Comparison of ENCODE assay signal across 1 cellular context in genomic region chr5:132001647-132002561, GRCh38.
TF ChIP-seq lines count a peak whose summit lies in the region.

No MANE protein-coding gene starts in this region.

TF ChIP-seq in HepG2, 621 proteins besides CTCF, POLR2A, EP300 and RAD21 (continued from another document and continues in another):
- TF ChIP-seq RARG (CRISPR knock-in tag; IDR thresholded peaks at IDR 0.05; ENCODE audit: low read depth) = no peak; the same call in 1 of the 2 replicates
- TF ChIP-seq MYNN (CRISPR knock-in tag; IDR thresholded peaks at IDR 0.05; ENCODE audit: low read depth) = no peak; the same call in 1 of the 2 replicates
- TF ChIP-seq MEF2D (CRISPR knock-in tag; IDR thresholded peaks at IDR 0.05) = peak; percentile 91
- no peak for TF ChIP-seq MTERF4 (CRISPR knock-in tag; IDR thresholded peaks at IDR 0.05)
- TF ChIP-seq HOXD1 (CRISPR knock-in tag; IDR thresholded peaks at IDR 0.05) = no peak; the same call in 1 of the 2 replicates
- TF ChIP-seq ZNF740 (CRISPR knock-in tag; IDR thresholded peaks at IDR 0.05) = no peak
- no peak for TF ChIP-seq ZFYVE20 (CRISPR knock-in tag; IDR thresholded peaks at IDR 0.05; ENCODE audit: borderline replicate concordance, low read depth)
- TF ChIP-seq SP140L (CRISPR knock-in tag; IDR thresholded peaks at IDR 0.05; ENCODE audit: borderline replicate concordance) = 0 out of 2 replicates have a peak, but pooled peaks have one; percentile 78
- TF ChIP-seq KLF11 (CRISPR knock-in tag; IDR thresholded peaks at IDR 0.05) = no peak
- no peak for TF ChIP-seq TSC22D2 (CRISPR knock-in tag; IDR thresholded peaks at IDR 0.05; ENCODE audit: borderline replicate concordance)
- TF ChIP-seq SMARCE1 (IDR thresholded peaks at IDR 0.05; ENCODE audit: borderline replicate concordance) = no peak
- TF ChIP-seq RFXANK (CRISPR knock-in tag; IDR thresholded peaks at IDR 0.05) = no peak; the same call in 1 of the 2 replicates
- peak; percentile 76 for TF ChIP-seq ZNF350 (CRISPR knock-in tag; IDR thresholded peaks at IDR 0.05; ENCODE audit: borderline replicate concordance, low read depth)
- no peak for TF ChIP-seq ZSCAN12 (CRISPR knock-in tag; IDR thresholded peaks at IDR 0.05)
- peak; percentile 78 for TF ChIP-seq PPARG (CRISPR knock-in tag; conservative IDR thresholded peaks at IDR 0.05)
- no peak for TF ChIP-seq RFX1 (IDR thresholded peaks at IDR 0.05)
- TF ChIP-seq TCF7 (IDR thresholded peaks at IDR 0.05; ENCODE audit: low read depth) = peak; percentile 89
- TF ChIP-seq ZNF337 (CRISPR knock-in tag; IDR thresholded peaks at IDR 0.05; ENCODE audit: borderline replicate concordance, low read depth) = no peak
- TF ChIP-seq HOXA5 (CRISPR knock-in tag; IDR thresholded peaks at IDR 0.05) = peak; percentile 28; the same call in 1 of the 2 replicates
- TF ChIP-seq SOX5 (CRISPR knock-in tag; IDR thresholded peaks at IDR 0.05; ENCODE audit: borderline replicate concordance) = peak; percentile 97
- TF ChIP-seq ZNF652 (CRISPR knock-in tag; IDR thresholded peaks at IDR 0.05; ENCODE audit: borderline replicate concordance, low read depth) = no peak
- no peak for TF ChIP-seq ZNF256 (CRISPR knock-in tag; conservative IDR thresholded peaks at IDR 0.05)
- TF ChIP-seq ZNF367 (CRISPR knock-in tag; IDR thresholded peaks at IDR 0.05; ENCODE audit: borderline replicate concordance) = no peak
- no peak for TF ChIP-seq ZNF20 (CRISPR knock-in tag; IDR thresholded peaks at IDR 0.05)
- no peak for TF ChIP-seq BRCA1 (CRISPR knock-in tag; IDR thresholded peaks at IDR 0.05)
- no peak; the same call in 1 of the 2 replicates for TF ChIP-seq ARID3A (IDR thresholded peaks at IDR 0.05; ENCODE audit: low read depth, low read length)
- no peak; the same call in 1 of the 2 replicates for TF ChIP-seq PHF20 (CRISPR knock-in tag; IDR thresholded peaks at IDR 0.05)
- no peak for TF ChIP-seq HDAC6 (IDR thresholded peaks at IDR 0.05; ENCODE audit: low read depth, low read length)
- TF ChIP-seq ELF4 (CRISPR knock-in tag; IDR thresholded peaks at IDR 0.05; ENCODE audit: borderline replicate concordance) = no peak
- TF ChIP-seq GABPA (IDR thresholded peaks at IDR 0.05; ENCODE audit: low read depth, low read length) = no peak
- TF ChIP-seq GABPA (CRISPR knock-in tag; IDR thresholded peaks at IDR 0.05; ENCODE audit: low read depth) = peak; percentile 53; the same call in 1 of the 2 replicates
- TF ChIP-seq GPBP1L1 (CRISPR knock-in tag; IDR thresholded peaks at IDR 0.05) = no peak
- peak; percentile 18; the same call in 1 of the 2 replicates for TF ChIP-seq POGK (CRISPR knock-in tag; conservative IDR thresholded peaks at IDR 0.05)
- no peak for TF ChIP-seq AGO1 (IDR thresholded peaks at IDR 0.05; ENCODE audit: low read depth, low read length, poor library complexity, severe bottlenecking)
- TF ChIP-seq SMC3 (IDR thresholded peaks at IDR 0.05; ENCODE audit: low read length) = no peak
- TF ChIP-seq ZKSCAN1 (IDR thresholded peaks at IDR 0.05; ENCODE audit: low read length) = no peak; the same call in 1 of the 2 replicates
- no peak for TF ChIP-seq ZNF24 (IDR thresholded peaks at IDR 0.05)
- no peak; the same call in 1 of the 2 replicates for TF ChIP-seq KDM5A (IDR thresholded peaks at IDR 0.05; ENCODE audit: borderline replicate concordance, low read length)
- TF ChIP-seq IKZF4 (CRISPR knock-in tag; IDR thresholded peaks at IDR 0.05; ENCODE audit: borderline replicate concordance, low read depth, not compliant biosample characterization) = no peak
- TF ChIP-seq NFKB2 (CRISPR knock-in tag; IDR thresholded peaks at IDR 0.05; ENCODE audit: borderline replicate concordance) = no peak
- no peak for TF ChIP-seq NR0B2 (CRISPR knock-in tag; IDR thresholded peaks at IDR 0.05)
- TF ChIP-seq ZNF704 (CRISPR knock-in tag; IDR thresholded peaks at IDR 0.05; ENCODE audit: borderline replicate concordance) = peak; percentile 28; the same call in 1 of the 2 replicates
- 0 out of 4 replicates have a peak, but pooled peaks of 1 of the 2 experiments have one; percentile 60 for TF ChIP-seq REST (IDR thresholded peaks at IDR 0.05; ENCODE audit: borderline replicate concordance in 1 of 2, low read depth in 1 of 2, low read length in 2 of 2)
- TF ChIP-seq ZFX (CRISPR knock-in tag; IDR thresholded peaks at IDR 0.05; ENCODE audit: low read depth) = peak; percentile 81
- no peak for TF ChIP-seq FUBP1 (CRISPR knock-in tag; IDR thresholded peaks at IDR 0.05; ENCODE audit: borderline replicate concordance)
- no peak for TF ChIP-seq PLSCR1 (CRISPR knock-in tag; IDR thresholded peaks at IDR 0.05; ENCODE audit: borderline replicate concordance)
- TF ChIP-seq U2AF2 (IDR thresholded peaks at IDR 0.05; ENCODE audit: low read depth, low read length) = no peak
- peak; percentile 95; the same call in 1 of the 2 replicates for TF ChIP-seq ZNF788 (CRISPR knock-in tag; IDR thresholded peaks at IDR 0.05; ENCODE audit: borderline replicate concordance)
- TF ChIP-seq PTBP1 (IDR thresholded peaks at IDR 0.05; ENCODE audit: low read depth, low read length, poor library complexity, severe bottlenecking) = no peak
- peak; percentile 15 for TF ChIP-seq ZNF598 (CRISPR knock-in tag; IDR thresholded peaks at IDR 0.05; ENCODE audit: borderline replicate concordance)
- peak; percentile 63 for TF ChIP-seq ZNF614 (CRISPR knock-in tag; IDR thresholded peaks at IDR 0.05; ENCODE audit: borderline replicate concordance)
- peak; percentile 91 for TF ChIP-seq ZNF18 (CRISPR knock-in tag; IDR thresholded peaks at IDR 0.05; ENCODE audit: insufficient replicate concordance)
- no peak for TF ChIP-seq SRSF1 (optimal IDR thresholded peaks at IDR 0.05; ENCODE audit: low read depth, low read length)
- no peak for TF ChIP-seq ZNF891 (CRISPR knock-in tag; IDR thresholded peaks at IDR 0.05)
